Comparison of ENCODE assay signal across 20 cellular contexts in genomic region chr17:43031666-43032065, GRCh38. TPM values are rescaled to one million over a fixed set of nuclear protein-coding genes. Genes with fewer than 3 reads are reported as not detected.
DNase-seq lines count a peak whose midpoint lies in the region; ATAC-seq and TF ChIP-seq lines count a peak whose summit lies in the region.
"Had no signal": no experiment of that assay in that cellular context is flagged by ENCODE, and none has a peak within 500 bp of the region (broad histone marks: within the 10 kb centered on the region; RNA-seq: fewer than 3 reads in every experiment).

No MANE protein-coding gene starts in this region.

- ATAC-seq in GM23338 (no peak), WTC11 (no peak), HG02885 (IDR thresholded peaks at IDR 0.05; ENCODE audit: poor library complexity, unreplicated experiment) (no peak)
- ATAC-seq: CD8-positive, alpha-beta T cell had no signal

- H3K36me3 ChIP-seq in GM23338 (ENCODE audit: insufficient read depth) = no peaks in the 10 kb centered on the region
- peaks cover 16% of the 10 kb centered on the region; the same call in 1 of the 2 replicates for H3K36me3 ChIP-seq in iPS-20b (ENCODE audit: insufficient read depth, low read depth, low read length)
- no peaks in the 10 kb centered on the region for H3K36me3 ChIP-seq in osteoblast (ENCODE audit: insufficient read depth, low read length)
- H3K36me3 ChIP-seq: BLaER1, HAP-1 had no signal

- BruUV-seq in Calu3 (replicated peaks; lab: Mats Ljungman, UMichigan) = no TSS peak

- H3K27me3 ChIP-seq in GM23338 (ENCODE audit: insufficient read depth) = no peaks in the 10 kb centered on the region
- no peaks in the 10 kb centered on the region for H3K27me3 ChIP-seq in iPS-20b (ENCODE audit: insufficient read depth, low read length)
- H3K27me3 ChIP-seq in osteoblast (ENCODE audit: insufficient read depth, low read length) = no peaks in the 10 kb centered on the region
- H3K27me3 ChIP-seq: BLaER1 had no signal

- H3K9me3 Mint-ChIP-seq in GM23338 (no peaks in the 10 kb centered on the region), WTC11 (no peaks in the 10 kb centered on the region), Calu3 (ENCODE audit: low read depth, unreplicated experiment) (no peaks in the 10 kb centered on the region)
- no peaks in the 10 kb centered on the region for H3K9me3 Mint-ChIP-seq in activated T-helper 2 cell treated with anti-CD3 and anti-CD28 coated beads, Interferon-gamma antibody, Interleukin-2, Interleukin-4, amounts not matched to agents 10 μg/mL and 5 μg/mL and 100 μg/mL, durations not matched to agents 14 hours and 24 hours and 36 hours
- H3K9me3 Mint-ChIP-seq: CD4-positive, CD25-positive, alpha-beta regulatory T cell; CD8-positive, alpha-beta T cell; HFFc6 had no signal

- CTCF ChIA-PET in WTC11 (lab: Charles Lee) (interaction anchor here (1.2 kb wide), 1 partner anchor 34 kb away, joined by 3 read pairs; the partner anchor contains the start of gene RPL27), Calu3 (lab: Charles Lee) (interaction anchor here (0.7 to 1.6 kb wide), 3 partner anchors 11 to 321 kb away, joined by 3 to 4 read pairs (median 4); no protein-coding TSS in a partner anchor)

- H3K4me3 Mint-ChIP-seq in GM23338 (no peak overlapping the region), WTC11 (no peak overlapping the region), Calu3 (ENCODE audit: low read depth, unreplicated experiment) (no peak overlapping the region)
- no peak overlapping the region for H3K4me3 Mint-ChIP-seq in activated T-helper 2 cell treated with anti-CD3 and anti-CD28 coated beads, Interferon-gamma antibody, Interleukin-2, Interleukin-4, amounts not matched to agents 10 μg/mL and 5 μg/mL and 100 μg/mL, durations not matched to agents 14 hours and 24 hours and 36 hours (ENCODE audit: low read depth)
- H3K4me3 Mint-ChIP-seq: B cell; CD4-positive, CD25-positive, alpha-beta regulatory T cell; CD8-positive, alpha-beta T cell; HFFc6 had no signal

- no peaks in the 10 kb centered on the region for H3K9me2 ChIP-seq in GM23338 (ENCODE audit: insufficient read depth)

- H4K20me1 ChIP-seq in GM23338 (replicated peaks; ENCODE audit: insufficient read depth) (no peaks in the 10 kb centered on the region), osteoblast (ENCODE audit: insufficient read depth, low read length) (no peaks in the 10 kb centered on the region)
- H4K20me1 ChIP-seq: BLaER1 had no signal

- H3K4me2 ChIP-seq in GM23338 = peak overlapping the region; percentile 66; the same call in 1 of the 2 replicates
- H3K4me2 ChIP-seq in osteoblast (ENCODE audit: insufficient read depth, low read length) = no peak overlapping the region
- H3K4me2 ChIP-seq: BLaER1 had no signal

- H3K79me2 ChIP-seq in GM23338 (replicated peaks; ENCODE audit: insufficient read depth) (0 out of 2 replicates have a peak, but pooled peaks cover 4% of the 10 kb centered on the region), osteoblast (ENCODE audit: insufficient read depth, low read length) (no peaks in the 10 kb centered on the region)

- H3K4me3 ChIP-seq in GM23338 (no peak overlapping the region), iPS-20b (ENCODE audit: low read length) (no peak overlapping the region), osteoblast (ENCODE audit: insufficient read depth, low read length) (no peak overlapping the region)
- H3K4me3 ChIP-seq: BLaER1, HAP-1 had no signal

- H3K4me1 ChIP-seq in GM23338 (ENCODE audit: insufficient read depth) (peaks cover 60% of the 10 kb centered on the region), iPS-20b (ENCODE audit: insufficient read depth, low read length) (peaks cover 44% of the 10 kb centered on the region), osteoblast (ENCODE audit: insufficient read depth, low read length) (no peaks in the 10 kb centered on the region)

- intact Hi-C loops in Calu3 (cut with micrococcal nuclease; ENCODE audit: unreplicated experiment) = no loop called here
- intact Hi-C loops in activated T-helper 2 cell treated with anti-CD3 and anti-CD28 coated beads, Interferon-gamma antibody, Interleukin-2, Interleukin-4, amounts not matched to agents 10 μg/mL and 5 μg/mL and 100 μg/mL, durations not matched to agents 14 hours and 24 hours and 36 hours (cut with micrococcal nuclease) = no loop called here

- H3F3A ChIP-seq in GM23338 (replicated peaks; ENCODE audit: low read depth) = peaks cover 18% of the 10 kb centered on the region

- H3K4me1 Mint-ChIP-seq in GM23338 (peaks cover 67% of the 10 kb centered on the region), WTC11 (peaks cover 77% of the 10 kb centered on the region), Calu3 (ENCODE audit: low read depth, unreplicated experiment) (no peaks in the 10 kb centered on the region)
- H3K4me1 Mint-ChIP-seq in activated T-helper 2 cell treated with anti-CD3 and anti-CD28 coated beads, Interferon-gamma antibody, Interleukin-2, Interleukin-4, amounts not matched to agents 10 μg/mL and 5 μg/mL and 100 μg/mL, durations not matched to agents 14 hours and 24 hours and 36 hours (ENCODE audit: low read depth) = no peaks in the 10 kb centered on the region
- H3K4me1 Mint-ChIP-seq: B cell had no signal

- H3K9me3 ChIP-seq in iPS-20b (ENCODE audit: insufficient read depth, low read depth, low read length) = no peaks in the 10 kb centered on the region
- no peaks in the 10 kb centered on the region for H3K9me3 ChIP-seq in osteoblast (ENCODE audit: low read depth, low read length)
- H3K9me3 ChIP-seq: BLaER1, Caco-2, HAP-1 had no signal

- POLR2A ChIA-PET in WTC11 (lab: Charles Lee) = interaction anchor here (0.7 to 1.4 kb wide), 3 partner anchors 10 to 1510 kb away, joined by 3 to 4 read pairs (median 3); partner anchors contain the start of gene VAT1

- peak overlapping the region; percentile 24; the same call in 1 of the 2 replicates for H3K9ac ChIP-seq in iPS-20b (ENCODE audit: low read depth, low read length)
- H3K9ac ChIP-seq: BLaER1 had no signal

- no peak for DNase-seq in GM23338 (ENCODE audit: low spot score)
- DNase-seq in WTC11 (ENCODE audit: low spot score) = no peak
- peak; percentile 17 for DNase-seq in osteoblast (ENCODE audit: insufficient read length, low spot score, missing footprints)
- DNase-seq in Calu3 = no peak
- DNase-seq in activated T-helper 2 cell treated with anti-CD3 and anti-CD28 coated beads, Interferon-gamma antibody, Interleukin-2, Interleukin-4, amounts not matched to agents 10 μg/mL and 5 μg/mL and 100 μg/mL, durations not matched to agents 14 hours and 24 hours and 36 hours (ENCODE audit: low spot score) = no peak
- DNase-seq in DMS 273 treated with DMSO at 0.1 percent for 48 hours (lab: John Stamatoyannopoulos, UW) = no peak
- DNase-seq: Caco-2; CD4-positive, CD25-positive, alpha-beta regulatory T cell; CD8-positive, alpha-beta T cell; DMS53; DMS79 treated with DMSO at 0.1 percent for 48 hours; GF-D8; HFFc6 had no signal

- H3K36me3 Mint-ChIP-seq in GM23338 (ENCODE audit: low read depth) = peaks cover 21% of the 10 kb centered on the region
- peaks cover 9% of the 10 kb centered on the region for H3K36me3 Mint-ChIP-seq in WTC11
- H3K36me3 Mint-ChIP-seq in Calu3 (ENCODE audit: insufficient read depth, unreplicated experiment) = peaks cover 5% of the 10 kb centered on the region
- H3K36me3 Mint-ChIP-seq in activated T-helper 2 cell treated with anti-CD3 and anti-CD28 coated beads, Interferon-gamma antibody, Interleukin-2, Interleukin-4, amounts not matched to agents 10 μg/mL and 5 μg/mL and 100 μg/mL, durations not matched to agents 14 hours and 24 hours and 36 hours (ENCODE audit: low read depth) = no peaks in the 10 kb centered on the region
- H3K36me3 Mint-ChIP-seq: CD4-positive, CD25-positive, alpha-beta regulatory T cell; CD8-positive, alpha-beta T cell had no signal

- no peak for TF ChIP-seq CTCF in GM23338 (conservative IDR thresholded peaks at IDR 0.05; ENCODE audit: low read depth in 2 of 2)
- no peak for TF ChIP-seq CTCF in WTC11 (IDR thresholded peaks at IDR 0.05)
- no peak for TF ChIP-seq CTCF in osteoblast (IDR thresholded peaks at IDR 0.05; ENCODE audit: extremely low read depth, low read depth, low read length)
- TF ChIP-seq CTCF in Calu3 (IDR thresholded peaks at IDR 0.05; ENCODE audit: unreplicated experiment) = no peak

- peaks cover 30% of the 10 kb centered on the region for H3K27me3 Mint-ChIP-seq in GM23338 (ENCODE audit: insufficient read depth, low read depth, poor library complexity)
- H3K27me3 Mint-ChIP-seq in WTC11 (ENCODE audit: low read depth) = peaks cover 3% of the 10 kb centered on the region; the same call in 1 of the 2 replicates
- H3K27me3 Mint-ChIP-seq in Calu3 (ENCODE audit: unreplicated experiment) = peaks cover 25% of the 10 kb centered on the region
- no peaks in the 10 kb centered on the region for H3K27me3 Mint-ChIP-seq in activated T-helper 2 cell treated with anti-CD3 and anti-CD28 coated beads, Interferon-gamma antibody, Interleukin-2, Interleukin-4, amounts not matched to agents 10 μg/mL and 5 μg/mL and 100 μg/mL, durations not matched to agents 14 hours and 24 hours and 36 hours (ENCODE audit: low read depth)
- H3K27me3 Mint-ChIP-seq: B cell; CD4-positive, CD25-positive, alpha-beta regulatory T cell had no signal

- no peak overlapping the region for H2AFZ ChIP-seq in GM23338
- H2AFZ ChIP-seq in osteoblast (ENCODE audit: low read length) = no peak overlapping the region

- no peak overlapping the region; the same call in 1 of the 2 replicates for H3K27ac ChIP-seq in GM23338 (ENCODE audit: low read depth)
- no peak overlapping the region for H3K27ac ChIP-seq in iPS-20b (ENCODE audit: low read length)
- H3K27ac ChIP-seq in osteoblast (ENCODE audit: low read depth, low read length) = no peak overlapping the region
- H3K27ac ChIP-seq: 22Rv1, BLaER1, C4-2B had no signal

- H3K27ac Mint-ChIP-seq in GM23338 (0 out of 2 replicates have a peak overlapping the region, but pooled peaks have one; percentile 31), WTC11 (peak overlapping the region; percentile 65), Calu3 (ENCODE audit: unreplicated experiment) (no peak overlapping the region)
- no peak overlapping the region for H3K27ac Mint-ChIP-seq in activated T-helper 2 cell treated with anti-CD3 and anti-CD28 coated beads, Interferon-gamma antibody, Interleukin-2, Interleukin-4, amounts not matched to agents 10 μg/mL and 5 μg/mL and 100 μg/mL, durations not matched to agents 14 hours and 24 hours and 36 hours
- H3K27ac Mint-ChIP-seq: B cell; CD4-positive, CD25-positive, alpha-beta regulatory T cell; CD8-positive, alpha-beta T cell; HFFc6 had no signal

RNA-seq across cellular contexts. Expression of gene RND2, which starts 6.6 kb away (rescaled TPM):
- 20.8 and 22.9 TPM in 2 replicates for total RNA-seq in GM23338 (2014; rRNA removed; shearing (Covaris generic))
- polyA plus RNA-seq in GM23338 (2016; fragmentation: Nextera tagmentation; extraction: Ambion mirVana) = 18.5 and 20.4 TPM in 2 replicates
- total RNA-seq in WTC11 (2021) = 46.9 to 51.8 TPM (median 50.2 TPM) in 3 replicates
- total RNA-seq in osteoblast = 0.29 and 0.36 TPM in 2 replicates
- total RNA-seq in Calu3 (2022) = 0.15 and 0.40 TPM in 2 replicates
- 0.05 TPM in 1 of 2 replicates, not detected in the other for total RNA-seq in activated T-helper 2 cell treated with anti-CD3 and anti-CD28 coated beads, Interferon-gamma antibody, Interleukin-2, Interleukin-4, amounts not matched to agents 10 μg/mL and 5 μg/mL and 100 μg/mL, durations not matched to agents 14 hours and 24 hours and 36 hours
- total RNA-seq: CD4-positive, CD25-positive, alpha-beta regulatory T cell had no signal

RNA-seq across cellular contexts. Expression of gene VAT1, which starts 9.5 kb away (rescaled TPM):
- total RNA-seq in GM23338 (2014; rRNA removed; shearing (Covaris generic)) = 227 and 300 TPM in 2 replicates
- 233 and 267 TPM in 2 replicates for polyA plus RNA-seq in GM23338 (2016; fragmentation: Nextera tagmentation; extraction: Ambion mirVana)
- total RNA-seq in WTC11 (2021) = 291 to 298 TPM (median 296 TPM) in 3 replicates
- total RNA-seq in osteoblast = 441 and 449 TPM in 2 replicates
- 149 and 156 TPM in 2 replicates for total RNA-seq in Calu3 (2022)
- 18.6 and 21.7 TPM in 2 replicates for total RNA-seq in activated T-helper 2 cell treated with anti-CD3 and anti-CD28 coated beads, Interferon-gamma antibody, Interleukin-2, Interleukin-4, amounts not matched to agents 10 μg/mL and 5 μg/mL and 100 μg/mL, durations not matched to agents 14 hours and 24 hours and 36 hours

RNA-seq across cellular contexts. Expression of gene IFI35, which starts 25.1 kb away (rescaled TPM):
- total RNA-seq in GM23338 (2014; rRNA removed; shearing (Covaris generic)) = 2.3 and 3.3 TPM in 2 replicates
- polyA plus RNA-seq in GM23338 (2016; fragmentation: Nextera tagmentation; extraction: Ambion mirVana) = 1.5 and 1.8 TPM in 2 replicates
- 3.0 to 4.7 TPM (median 3.8 TPM) in 3 replicates for total RNA-seq in WTC11 (2021)
- 28.6 and 45.2 TPM in 2 replicates for total RNA-seq in osteoblast
- total RNA-seq in Calu3 (2022) = 98.6 and 195 TPM in 2 replicates
- 49.1 and 51.2 TPM in 2 replicates for total RNA-seq in activated T-helper 2 cell treated with anti-CD3 and anti-CD28 coated beads, Interferon-gamma antibody, Interleukin-2, Interleukin-4, amounts not matched to agents 10 μg/mL and 5 μg/mL and 100 μg/mL, durations not matched to agents 14 hours and 24 hours and 36 hours

RNA-seq across cellular contexts. Expression of gene RPL27, which starts 33.4 kb away (rescaled TPM):
- total RNA-seq in GM23338 (2014; rRNA removed; shearing (Covaris generic)) = 1,307 and 1,784 TPM in 2 replicates
- 2,722 and 2,793 TPM in 2 replicates for polyA plus RNA-seq in GM23338 (2016; fragmentation: Nextera tagmentation; extraction: Ambion mirVana)
- 1,391 to 1,553 TPM (median 1,518 TPM) in 3 replicates for total RNA-seq in WTC11 (2021)
- 878 and 1,256 TPM in 2 replicates for total RNA-seq in osteoblast
- 1,193 and 1,292 TPM in 2 replicates for total RNA-seq in Calu3 (2022)
- 1,137 and 1,172 TPM in 2 replicates for total RNA-seq in activated T-helper 2 cell treated with anti-CD3 and anti-CD28 coated beads, Interferon-gamma antibody, Interleukin-2, Interleukin-4, amounts not matched to agents 10 μg/mL and 5 μg/mL and 100 μg/mL, durations not matched to agents 14 hours and 24 hours and 36 hours

RNA-seq across cellular contexts. Expression of gene RUNDC1, which starts 51.3 kb away (rescaled TPM):
- 11.1 and 11.9 TPM in 2 replicates for total RNA-seq in GM23338 (2014; rRNA removed; shearing (Covaris generic))
- polyA plus RNA-seq in GM23338 (2016; fragmentation: Nextera tagmentation; extraction: Ambion mirVana) = 6.1 and 6.9 TPM in 2 replicates
- total RNA-seq in WTC11 (2021) (12.2 to 14.2 TPM (median 12.7 TPM) in 3 replicates), osteoblast (8.8 and 10.1 TPM in 2 replicates), Calu3 (2022) (32.8 and 35.4 TPM in 2 replicates)
- 18.7 and 19.9 TPM in 2 replicates for total RNA-seq in activated T-helper 2 cell treated with anti-CD3 and anti-CD28 coated beads, Interferon-gamma antibody, Interleukin-2, Interleukin-4, amounts not matched to agents 10 μg/mL and 5 μg/mL and 100 μg/mL, durations not matched to agents 14 hours and 24 hours and 36 hours

Comparison
In these comparisons a context has a peak if more than half of its experiments do, and no peak if none do; other contexts are left out.
1. H3K27ac Mint-ChIP-seq: peak in GM23338 (single experiment) and WTC11 (single experiment); none in Calu3 (single experiment) and activated T-helper 2 cell treated with anti-CD3 and anti-CD28 coated beads, Interferon-gamma antibody, Interleukin-2, Interleukin-4, amounts not matched to agents 10 μg/mL and 5 μg/mL and 100 μg/mL, durations not matched to agents 14 hours and 24 hours and 36 hours (single experiment).
2. RNA of gene RND2, which starts 6.6 kb away (total RNA-seq): 46.9 to 51.8 TPM in WTC11 and 20.8 to 22.9 TPM in GM23338; 0.15 to 0.40 TPM in Calu3, 0.29 to 0.36 TPM in osteoblast and 0.05 TPM in activated T-helper 2 cell treated with anti-CD3 and anti-CD28 coated beads, Interferon-gamma antibody, Interleukin-2, Interleukin-4, amounts not matched to agents 10 μg/mL and 5 μg/mL and 100 μg/mL, durations not matched to agents 14 hours and 24 hours and 36 hours; every median in the first group is over 10 times any median in the second.